Comparison of ENCODE assay signal across 25 cellular contexts in the genomic region with DNA sequence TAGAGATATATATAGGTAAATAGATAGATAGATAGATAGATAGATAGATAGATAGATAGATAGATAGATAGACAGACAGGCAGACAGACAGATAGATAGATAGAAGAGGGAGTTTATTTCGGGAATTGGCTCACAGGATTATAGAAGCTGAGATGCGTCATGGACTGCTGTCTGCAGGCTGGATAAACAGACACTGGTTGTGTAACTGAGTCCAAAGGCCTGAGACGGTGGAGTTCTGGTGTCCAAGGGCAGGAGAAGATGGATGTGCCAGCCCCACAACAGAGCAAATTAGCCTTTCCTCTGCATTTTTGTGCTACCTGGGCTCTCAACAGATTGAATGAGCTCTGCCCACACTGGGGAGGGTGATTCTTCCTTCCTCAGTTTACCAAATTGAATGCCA. TPM values are rescaled to one million over a fixed set of nuclear protein-coding genes. Genes with fewer than 3 reads are reported as not detected.
"Had no signal": no experiment of that assay in that cellular context is flagged by ENCODE, and none has a peak within 500 bp of the region (broad histone marks: within the 10 kb centered on the region; RNA-seq: fewer than 3 reads in every experiment).

No MANE protein-coding gene starts in this region.

- DNase-seq: Karpas-422, KG1, MG63, NCI-H1092, NCI-H1105 treated with DMSO at 0.1 percent for 48 hours, NCI-H1417 treated with DMSO at 0.1 percent for 48 hours, NCI-H146, NCI-H1694 treated with DMSO at 0.1 percent for 48 hours, NCI-H1930, NCI-H2081, NCI-H2107, NCI-H2227 treated with DMSO at 0.1 percent for 48 hours, NCI-H524, NCI-H69, NCI-H774, PC-9, Peyer's patch, SHP77 treated with DMSO at 0.1 percent for 48 hours, SJCRH30 had no signal

- H3K9me3 ChIP-seq: MG63, Peyer's patch, SJCRH30 had no signal

- H2AFZ ChIP-seq: PC-9 had no signal

- H3K4me1 ChIP-seq: SJCRH30 had no signal

- H3K36me3 ChIP-seq: MG63, Peyer's patch, SJCRH30 had no signal

- H3K27ac ChIP-seq: PC-9, Peyer's patch, SJCRH30 had no signal

- H3K27me3 ChIP-seq: MG63, Peyer's patch, SJCRH30 had no signal

- H3K4me3 ChIP-seq: MG63, PC-9, SJCRH30 had no signal

- ATAC-seq: Right ventricle myocardium inferior, SK-N-SH treated with all-trans-retinoic acid at 6 μM for 48 hours had no signal

RNA-seq across cellular contexts. Expression of a gene that starts 2.7 kb away (rescaled TPM):
- total RNA-seq: OCI-LY7, Right ventricle myocardium inferior, RPMI7951, SJCRH30 had no signal

RNA-seq across cellular contexts. Expression of a gene that starts 28.4 kb away (rescaled TPM):
- total RNA-seq: HT1080, NCI-H460, OCI-LY7, PC-9, Peyer's patch, Right ventricle myocardium inferior, RPMI7951, SJCRH30 had no signal

RNA-seq across cellular contexts. Expression of a gene that starts 29.5 kb away (rescaled TPM):
- total RNA-seq: HT1080, NCI-H460, RPMI7951, SJCRH30 had no signal
